8 cellular contexts compared by ENCODE assay signal in the genomic region with DNA sequence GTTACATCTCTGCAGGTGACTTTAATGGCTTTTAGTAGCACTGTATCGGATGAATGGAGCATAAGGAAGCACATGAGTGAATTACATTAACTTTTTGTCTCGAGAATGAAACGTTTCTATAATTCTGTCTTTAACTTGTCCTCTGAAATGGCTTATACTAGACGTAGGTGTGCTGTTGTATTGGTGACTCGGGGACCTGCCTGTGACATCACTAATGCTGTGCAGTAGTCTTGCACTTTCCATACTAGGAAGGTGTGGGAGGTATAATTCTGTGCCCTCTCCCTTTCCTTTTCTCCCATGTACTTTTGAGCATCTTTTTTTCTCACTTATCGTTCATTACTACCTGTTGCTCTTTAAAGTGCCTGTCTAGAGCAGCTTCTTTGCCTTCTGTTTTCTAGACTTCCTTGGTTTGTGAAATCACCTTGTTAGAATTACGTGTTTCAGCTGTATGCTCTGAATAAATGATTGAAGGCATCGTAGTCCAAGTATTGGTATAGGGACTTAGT. TPM values are rescaled to one million over a fixed set of nuclear protein-coding genes. Genes with fewer than 3 reads are reported as not detected.
DNase-seq lines count a peak whose midpoint lies in the region; ATAC-seq and TF ChIP-seq lines count a peak whose summit lies in the region.

No MANE protein-coding gene starts in this region.

- no peak for TF ChIP-seq EP300 in ovary (IDR thresholded peaks at IDR 0.05)

- H3K27ac Mint-ChIP-seq in endothelial cell (ENCODE audit: unreplicated experiment), result peak overlapping the region; percentile 90

- POLR2A ChIA-PET in HEK293T (lab: Yijun Ruan, JAX), result interaction anchor here (0.6 kb wide), 1 partner anchor 32 kb away, joined by 4 read pairs; no protein-coding TSS in a partner anchor

- H3K4me3 Mint-ChIP-seq in endothelial cell (ENCODE audit: unreplicated experiment), result peak overlapping the region; percentile 97

- TF ChIP-seq POLR2A in ovary (IDR thresholded peaks at IDR 0.05), result no peak

- peaks cover 26% of the 10 kb centered on the region for H3K4me1 Mint-ChIP-seq in endothelial cell (ENCODE audit: unreplicated experiment)

- H3K4me1 ChIP-seq in SJCRH30 (peaks cover 6% of the 10 kb centered on the region; the same call in 1 of the 2 replicates), ovary (ENCODE audit: insufficient read depth) (peaks cover 5% of the 10 kb centered on the region)

- CTCF ChIA-PET in HEK293T (lab: Yijun Ruan, JAX), result no interaction called here

- peak overlapping the region; percentile 87 for H3K27ac ChIP-seq in C4-2B
- no peak overlapping the region for H3K27ac ChIP-seq in SJCRH30
- no peak overlapping the region for H3K27ac ChIP-seq in ovary

- H3K36me3 ChIP-seq in SJCRH30 (no peaks in the 10 kb centered on the region), ovary (no peaks in the 10 kb centered on the region)

- intact Hi-C loops in ovary (cut with DNase I), result no loop called here

- H3K27me3 ChIP-seq in SJCRH30 (no peaks in the 10 kb centered on the region), ovary (no peaks in the 10 kb centered on the region)

- H3K36me3 Mint-ChIP-seq in endothelial cell (ENCODE audit: low read depth, unreplicated experiment), result no peaks in the 10 kb centered on the region

- TF ChIP-seq CTCF in C4-2B (conservative IDR thresholded peaks at IDR 0.05) (no peak), endothelial cell (IDR thresholded peaks at IDR 0.05; ENCODE audit: unreplicated experiment) (no peak), ovary (IDR thresholded peaks at IDR 0.05) (no peak)

- ATAC-seq in GM21723 (IDR thresholded peaks at IDR 0.05; ENCODE audit: unreplicated experiment), result peak; percentile 34

- no peaks in the 10 kb centered on the region for H3K9me3 ChIP-seq in SJCRH30 (replicated peaks)
- H3K9me3 ChIP-seq in ovary, result no peaks in the 10 kb centered on the region

- H3K27me3 Mint-ChIP-seq in endothelial cell (ENCODE audit: unreplicated experiment), result peaks cover 7% of the 10 kb centered on the region

- no peaks in the 10 kb centered on the region for H3K9me3 Mint-ChIP-seq in endothelial cell (ENCODE audit: unreplicated experiment)

- DNase-seq in SJCRH30 (no peak), endothelial cell (ENCODE audit: low spot score) (no peak), ovary (no peak), SK-N-DZ (ENCODE audit: low spot score) (no peak), HEK293T (ENCODE audit: extremely low spot score) (no peak), KG1 (lab: John Stamatoyannopoulos, UW) (no peak)

- 50 to 55% (median 53%) methylated on average over 8 of the region's 8 CpGs for WGBS in ovary, 3 donors

- peak overlapping the region; percentile 88 for H3K4me3 ChIP-seq in SJCRH30
- H3K4me3 ChIP-seq in ovary, result peak overlapping the region; percentile 85

TF ChIP-seq in HEK293T, 16 proteins besides CTCF, POLR2A, EP300 and RAD21:
- TF ChIP-seq NFRKB (IDR thresholded peaks at IDR 0.05), result no peak

RNA-seq across cellular contexts. Expression of gene NEDD1, which starts 1.2 kb away (rescaled TPM):
- 44.8 and 54.1 TPM in 2 replicates for total RNA-seq in SJCRH30 (2014; rRNA removed; shearing (Covaris generic))
- 18.4 TPM for total RNA-seq in endothelial cell (ENCODE audit: unreplicated experiment)
- total RNA-seq in ovary, result 10 to 100 TPM; 11.3 to 16.3 (median 14.5) TPM
- 10 to 100 TPM in 1 of 2 donors, 1 to 10 TPM in 1; 7.9 to 11.5 TPM for polyA plus RNA-seq in ovary
- polyA plus RNA-seq in SK-N-DZ (2014; cell fraction: cytosol; rRNA removed), result 33.5 and 34.7 TPM in 2 replicates
- 20.8 and 27.6 TPM in 2 replicates for polyA plus RNA-seq in SK-N-DZ (2014; cell fraction: nucleus; rRNA removed)
